ENCODE assay signal across 8 cellular contexts in genomic region chr17:16428098-16428882, GRCh38. TPM values are rescaled to one million over a fixed set of nuclear protein-coding genes. Genes with fewer than 3 reads are reported as not detected.
DNase-seq lines count a peak whose midpoint lies in the region.

No MANE protein-coding gene starts in this region.

- CTCF ChIA-PET in activated naive CD4-positive, alpha-beta T cell treated with anti-CD3 and anti-CD28 coated beads, Interleukin-2, amount 10 ng/mL, durations not matched to agents 7 days and 5 days (lab: Charles Lee) = interaction anchor here (0.6 to 2.1 kb wide), 11 partner anchors 8 to 643 kb away, joined by 3 to 9 read pairs (median 4); no protein-coding TSS in a partner anchor

- H3K4me1 Mint-ChIP-seq in activated naive CD4-positive, alpha-beta T cell treated with anti-CD3 and anti-CD28 coated beads, Interleukin-2, amount 10 ng/mL, durations not matched to agents 7 days and 5 days = no peaks in the 10 kb centered on the region

- H3K27ac Mint-ChIP-seq in activated naive CD4-positive, alpha-beta T cell treated with anti-CD3 and anti-CD28 coated beads, Interleukin-2, amount 10 ng/mL, durations not matched to agents 7 days and 5 days = no peak overlapping the region

- no peak overlapping the region for H3K4me3 Mint-ChIP-seq in activated naive CD4-positive, alpha-beta T cell treated with anti-CD3 and anti-CD28 coated beads, Interleukin-2, amount 10 ng/mL, durations not matched to agents 7 days and 5 days

- H3K36me3 Mint-ChIP-seq in activated naive CD4-positive, alpha-beta T cell treated with anti-CD3 and anti-CD28 coated beads, Interleukin-2, amount 10 ng/mL, durations not matched to agents 7 days and 5 days = peaks cover 45% of the 10 kb centered on the region

- H3K9me3 Mint-ChIP-seq in activated naive CD4-positive, alpha-beta T cell treated with anti-CD3 and anti-CD28 coated beads, Interleukin-2, amount 10 ng/mL, durations not matched to agents 7 days and 5 days = no peaks in the 10 kb centered on the region

- no peaks in the 10 kb centered on the region for H3K27me3 Mint-ChIP-seq in activated naive CD4-positive, alpha-beta T cell treated with anti-CD3 and anti-CD28 coated beads, Interleukin-2, amount 10 ng/mL, durations not matched to agents 7 days and 5 days

- peak; percentile 52 for DNase-seq in DMS53 (lab: John Stamatoyannopoulos, UW)
- no peak for DNase-seq in DMS53 treated with DMSO at 0.1 percent for 48 hours (lab: John Stamatoyannopoulos, UW; ENCODE audit: unreplicated experiment)
- DNase-seq in NCI-H460 (ENCODE audit: extremely low read depth, low read depth) = peak; percentile 46
- DNase-seq in activated naive CD4-positive, alpha-beta T cell treated with anti-CD3 and anti-CD28 coated beads, Interleukin-2, amount 10 ng/mL, durations not matched to agents 7 days and 5 days = peak; percentile 62
- DNase-seq in hypothalamus (lab: John Stamatoyannopoulos, UW) = peak in 29 of 51 donors; percentile 8 to 65 (median 30)
- DNase-seq in stimulated activated CD4-positive, alpha-beta T cell treated with anti-CD3 and anti-CD28 coated beads, Interleukin-2, amount 100 ng/mL, for 24 hours = peak; percentile 67 to 73
- DNase-seq in NOMO-1 treated with dmso at 0.1 percent for 144 hours (lab: John Stamatoyannopoulos, UW; ENCODE audit: unreplicated experiment) = no peak
- no peak for DNase-seq in NK-92 (lab: John Stamatoyannopoulos, UW; ENCODE audit: unreplicated experiment)

RNA-seq across cellular contexts. Expression of gene TRPV2, which starts 12.9 kb away (rescaled TPM):
- 33.4 and 35.8 TPM in 2 replicates for total RNA-seq in NCI-H460 (2014; rRNA removed; shearing (Covaris generic))
- polyA plus RNA-seq in NCI-H460 (2014; cell fraction: nucleus; rRNA removed) = 39.6 and 44.5 TPM in 2 replicates

RNA-seq across cellular contexts. Expression of gene UBB, which starts 47.4 kb away (rescaled TPM):
- 1,439 and 1,479 TPM in 2 replicates for total RNA-seq in NCI-H460 (2014; rRNA removed; shearing (Covaris generic))
- polyA plus RNA-seq in NCI-H460 (2014; cell fraction: nucleus; rRNA removed) = 1,025 and 1,369 TPM in 2 replicates

Comparison
In these comparisons a context has a peak if more than half of its experiments do, and no peak if none do; other contexts are left out.
1. DNase-seq: peak in DMS53 (single experiment), NCI-H460 (single experiment), activated naive CD4-positive, alpha-beta T cell treated with anti-CD3 and anti-CD28 coated beads, Interleukin-2, amount 10 ng/mL, durations not matched to agents 7 days and 5 days (single experiment), hypothalamus (29 of 51) and stimulated activated CD4-positive, alpha-beta T cell treated with anti-CD3 and anti-CD28 coated beads, Interleukin-2, amount 100 ng/mL, for 24 hours (2 of 2); none in DMS53 treated with DMSO at 0.1 percent for 48 hours (single experiment), NOMO-1 treated with dmso at 0.1 percent for 144 hours (single experiment) and NK-92 (single experiment).